11 cellular contexts compared by ENCODE assay signal in the genomic region with DNA sequence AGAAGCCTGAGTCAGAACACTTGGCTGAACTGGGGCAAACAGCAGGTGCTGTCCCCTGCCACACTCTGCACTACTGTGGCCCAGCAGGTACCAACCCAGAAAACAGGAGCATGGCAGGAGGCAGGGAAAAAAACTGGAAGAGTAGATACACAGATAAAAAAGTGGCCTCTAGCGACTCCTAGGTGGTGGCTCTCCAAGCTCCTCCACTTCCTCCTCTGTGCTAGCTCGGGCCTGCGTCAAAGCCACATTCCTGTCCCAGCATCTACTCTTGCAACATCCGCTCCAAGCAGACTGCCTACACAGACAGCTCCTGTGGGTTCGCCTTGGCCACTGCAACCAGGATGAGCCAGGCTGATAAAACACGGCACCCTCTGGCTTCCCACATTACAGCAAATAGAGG. TPM values are rescaled to one million over a fixed set of nuclear protein-coding genes. Genes with fewer than 3 reads are reported as not detected.
A peak's percentile ranks its signal among the peaks of the same experiment; 100 is the strongest.
DNase-seq lines count a peak whose midpoint lies in the region; ATAC-seq and TF ChIP-seq lines count a peak whose summit lies in the region.
"Had no signal": no experiment of that assay in that cellular context is flagged by ENCODE, and none has a peak within 500 bp of the region (broad histone marks: within the 10 kb centered on the region; RNA-seq: fewer than 3 reads in every experiment).

No MANE protein-coding gene starts in this region.

- BruUV-seq in HCT116 (replicated peaks; lab: Mats Ljungman, UMichigan) = no TSS peak

- TF ChIP-seq CTCF in HCT116 (IDR thresholded peaks at IDR 0.05 in 2 of 3, conservative IDR thresholded peaks at IDR 0.05 in 1 of 3; ENCODE audit: borderline replicate concordance in 1 of 3, insufficient read depth in 1 of 3, low read depth in 2 of 3, low read length in 2 of 3) = 0 out of 6 replicates have a peak, but pooled peaks of 1 of the 3 experiments have one; percentile 9
- TF ChIP-seq CTCF in left ventricle myocardium inferior (IDR thresholded peaks at IDR 0.05; ENCODE audit: borderline replicate concordance) = no peak

- RAD21 ChIA-PET in HCT116 (lab: Charles Lee; ENCODE audit: low non-redundant PET in 1 of 2, low total read pairs in 2 of 2, uncharacterized antibody in 2 of 2, unreplicated experiment in 2 of 2) = no interaction called here

- H3K4me1 ChIP-seq in HCT116 (ENCODE audit: control insufficient read depth in 1 of 2, insufficient read depth in 2 of 2, low read length in 2 of 2) (0 out of 4 replicates have a peak, but pooled peaks cover 0 to 4% of the 10 kb centered on the region in 2 experiments), left ventricle myocardium inferior (no peaks in the 10 kb centered on the region)

- no peak overlapping the region for H3K9ac ChIP-seq in HCT116 (ENCODE audit: low read length)

- TF ChIP-seq RAD21 in HCT116 (IDR thresholded peaks at IDR 0.05; ENCODE audit: low read depth) = peak; percentile 33; the same call in 1 of the 2 replicates

- no peaks in the 10 kb centered on the region for H4K20me1 ChIP-seq in HCT116 (ENCODE audit: insufficient read depth)

- peak; percentile 32 for DNase-seq in HCT116 (ENCODE audit: low read depth, low spot score)
- DNase-seq in SW480 (ENCODE audit: low spot score) = peak; percentile 39
- DNase-seq in left ventricle myocardium inferior = peak; percentile 30
- DNase-seq in retina = peak; percentile 19
- DNase-seq in activated T-cell treated with anti-CD3 and anti-CD28 coated beads, Interleukin-2, amount 50 U/mL, for 48 hours = no peak
- no peak for DNase-seq in activated CD4-positive, alpha-beta T cell treated with anti-CD3 and anti-CD28 coated beads for 4 hours
- DNase-seq in 8988T = no peak
- DNase-seq: left colon; NCI-H1436 treated with DMSO at 0.1 percent for 48 hours; stimulated activated CD4-positive, alpha-beta T cell treated with anti-CD3 and anti-CD28 coated beads, Interleukin-4, amount 100 ng/mL, for 4 hours had no signal

- H3K27me3 ChIP-seq in HCT116 (ENCODE audit: insufficient read depth, low read length) (peaks cover 33% of the 10 kb centered on the region), left ventricle myocardium inferior (ENCODE audit: low read depth) (no peaks in the 10 kb centered on the region)

- no peaks in the 10 kb centered on the region for H3K9me2 ChIP-seq in HCT116 (ENCODE audit: insufficient read depth)

- CTCF ChIA-PET in HCT116 (lab: Charles Lee) = interaction anchor here (0.6 kb wide), 1 partner anchor 15 kb away, joined by 3 read pairs; no protein-coding TSS in a partner anchor

- H3K4me3 ChIP-seq in HCT116 (replicated peaks in 1 of 2; ENCODE audit: low read depth in 1 of 2, low read length in 2 of 2) (no peak overlapping the region), left ventricle myocardium inferior (no peak overlapping the region)

- no peak for TF ChIP-seq POLR2A in HCT116 (IDR thresholded peaks at IDR 0.05; ENCODE audit: borderline replicate concordance, extremely low read depth, insufficient read depth, insufficient read length)

- H3K79me2 ChIP-seq in HCT116 (ENCODE audit: insufficient read depth, low read length) = no peaks in the 10 kb centered on the region

- H3K27ac ChIP-seq in HCT116 (ENCODE audit: low read depth, low read length) (no peak overlapping the region), left ventricle myocardium inferior (replicated peaks) (peak overlapping the region; percentile 17)

- H3K9me3 ChIP-seq in HCT116 (ENCODE audit: control insufficient read depth in 1 of 2, insufficient read depth in 1 of 2, low read depth in 1 of 2, low read length in 2 of 2) (no peaks in the 10 kb centered on the region), left ventricle myocardium inferior (replicated peaks) (no peaks in the 10 kb centered on the region)

- ATAC-seq in HCT116 (peak; percentile 86), HG03135 (IDR thresholded peaks at IDR 0.05; ENCODE audit: unreplicated experiment) (no peak)
- ATAC-seq: left colon had no signal

- no peak overlapping the region for H2AFZ ChIP-seq in HCT116 (ENCODE audit: low read depth, low read length, poor library complexity, severe bottlenecking)

- H3K4me2 ChIP-seq in HCT116 (ENCODE audit: low read length) = no peak overlapping the region

- H3K36me3 ChIP-seq in HCT116 (ENCODE audit: control insufficient read depth in 1 of 2, insufficient read depth in 2 of 2, low read length in 2 of 2) (no peaks in the 10 kb centered on the region), left ventricle myocardium inferior (no peaks in the 10 kb centered on the region)

- intact Hi-C loops in HCT116 (cut with micrococcal nuclease) = no loop called here
- intact Hi-C loops in left ventricle myocardium inferior (cut with micrococcal nuclease) = no loop called here

- POLR2A ChIA-PET in HCT116 (lab: Charles Lee) = interaction anchor here (0.6 kb wide), 1 partner anchor 1016 kb away, joined by 3 read pairs; no protein-coding TSS in a partner anchor

TF ChIP-seq in HCT116, 20 proteins besides CTCF, POLR2A, EP300 and RAD21:
- TF ChIP-seq TCF7L2 (IDR thresholded peaks at IDR 0.05; ENCODE audit: borderline replicate concordance, extremely low read depth, insufficient read depth, insufficient read length) (no peak), EZH2phosphoT487 (IDR thresholded peaks at IDR 0.05; ENCODE audit: borderline replicate concordance) (no peak)
- TF ChIP-seq, protein P1, sequence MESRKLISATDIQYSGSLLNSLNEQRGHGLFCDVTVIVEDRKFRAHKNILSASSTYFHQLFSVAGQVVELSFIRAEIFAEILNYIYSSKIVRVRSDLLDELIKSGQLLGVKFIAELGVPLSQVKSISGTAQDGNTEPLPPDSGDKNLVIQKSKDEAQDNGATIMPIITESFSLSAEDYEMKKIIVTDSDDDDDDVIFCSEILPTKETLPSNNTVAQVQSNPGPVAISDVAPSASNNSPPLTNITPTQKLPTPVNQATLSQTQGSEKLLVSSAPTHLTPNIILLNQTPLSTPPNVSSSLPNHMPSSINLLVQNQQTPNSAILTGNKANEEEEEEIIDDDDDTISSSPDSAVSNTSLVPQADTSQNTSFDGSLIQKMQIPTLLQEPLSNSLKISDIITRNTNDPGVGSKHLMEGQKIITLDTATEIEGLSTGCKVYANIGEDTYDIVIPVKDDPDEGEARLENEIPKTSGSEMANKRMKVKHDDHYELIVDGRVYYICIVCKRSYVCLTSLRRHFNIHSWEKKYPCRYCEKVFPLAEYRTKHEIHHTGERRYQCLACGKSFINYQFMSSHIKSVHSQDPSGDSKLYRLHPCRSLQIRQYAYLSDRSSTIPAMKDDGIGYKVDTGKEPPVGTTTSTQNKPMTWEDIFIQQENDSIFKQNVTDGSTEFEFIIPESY (IDR thresholded peaks at IDR 0.05; ENCODE audit: extremely low read depth, insufficient replicate concordance, low read length) = no peak

RNA-seq across cellular contexts. Expression of gene OR8B12, which starts 6.9 kb away (rescaled TPM):
- total RNA-seq in HCT116 (2021; ENCODE audit: unreplicated experiment) (not detected), left ventricle myocardium inferior (not detected)
- not detected in 2 replicates for polyA plus RNA-seq in HCT116 (2012)
- total RNA-seq: left colon had no signal

RNA-seq across cellular contexts. Expression of gene OR8A1, which starts 33.3 kb away (rescaled TPM):
- total RNA-seq in HCT116 (2021; ENCODE audit: unreplicated experiment) = not detected
- polyA plus RNA-seq in HCT116 (2012) = not detected in 2 replicates
- not detected for total RNA-seq in left ventricle myocardium inferior
- total RNA-seq: left colon had no signal

Comparison
In these comparisons a context has a peak if more than half of its experiments do, and no peak if none do; other contexts are left out.
1. DNase-seq: peak in HCT116 (single experiment), SW480 (single experiment), left ventricle myocardium inferior (single experiment) and retina (single experiment); none in activated T-cell treated with anti-CD3 and anti-CD28 coated beads, Interleukin-2, amount 50 U/mL, for 48 hours (0 of 2), activated CD4-positive, alpha-beta T cell treated with anti-CD3 and anti-CD28 coated beads for 4 hours (0 of 2) and 8988T (single experiment).